Comparison of ENCODE assay signal across 32 cellular contexts in the genomic region with DNA sequence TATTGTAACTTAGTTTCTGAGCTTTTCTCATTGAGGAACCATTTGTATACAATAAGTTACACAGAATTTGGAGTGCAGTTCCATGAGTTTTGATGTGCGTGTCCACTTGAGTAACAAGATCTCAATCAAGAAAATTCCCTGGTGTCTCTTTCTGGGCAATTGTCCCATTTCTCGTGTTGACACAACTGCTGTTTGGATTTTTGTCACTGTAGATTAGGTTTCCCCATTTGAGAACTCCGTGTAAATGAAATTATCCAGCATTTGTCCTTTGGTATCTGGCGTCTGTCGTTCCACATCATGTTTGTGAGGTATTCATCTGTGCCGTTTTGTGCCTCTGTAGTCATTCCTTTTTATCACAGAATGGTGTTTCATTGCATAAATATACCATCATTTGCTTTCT.
"Had no signal": no experiment of that assay in that cellular context is flagged by ENCODE, and none has a peak within 500 bp of the region (broad histone marks: within the 10 kb centered on the region; RNA-seq: fewer than 3 reads in every experiment).

No MANE protein-coding gene starts in this region.

- H3K9me3 ChIP-seq: body of pancreas, Peyer's patch had no signal

- H3K27ac Mint-ChIP-seq: activated CD8-positive, alpha-beta T cell treated with anti-CD3 and anti-CD28 coated beads, Interleukin-2, amount 10 ng/mL, durations not matched to agents 7 days and 5 days; activated naive CD4-positive, alpha-beta T cell treated with anti-CD3 and anti-CD28 coated beads, Interleukin-2, amount 50 U/mL, for 72 hours; activated naive CD8-positive, alpha-beta T cell treated with anti-CD3 and anti-CD28 coated beads, Interleukin-2, amount 50 U/mL, for 24 hours; T-helper 1 cell treated with Interleukin-12 subunit alpha and Interleukin-12 subunit beta and Interleukin-4 antibody, amounts not matched to agents 30 μg/mL and 1 μg/mL, for 36 hours; WTC11 had no signal

- H3K36me3 ChIP-seq: ascending aorta, Peyer's patch, SJSA1 had no signal

- H3K36me3 Mint-ChIP-seq: activated naive CD4-positive, alpha-beta T cell treated with anti-CD3 and anti-CD28 coated beads, Interleukin-2, amount 50 U/mL, for 72 hours; WTC11 had no signal

- H3K4me3 ChIP-seq: ascending aorta, body of pancreas, Peyer's patch, SJSA1 had no signal

- ATAC-seq: activated CD8-positive, alpha-beta T cell treated with anti-CD3 and anti-CD28 coated beads, Interleukin-2, amount 10 ng/mL, durations not matched to agents 7 days and 5 days; activated naive CD4-positive, alpha-beta T cell treated with anti-CD3 and anti-CD28 coated beads, Interleukin-2, amount 50 U/mL, for 72 hours; activated naive CD8-positive, alpha-beta T cell treated with anti-CD3 and anti-CD28 coated beads, Interleukin-2, amount 50 U/mL, for 24 hours; activated T-cell treated with anti-CD3 and anti-CD28 coated beads, Interleukin-2, amount 50 U/mL, for 4 hours; body of pancreas; SK-N-SH treated with all-trans-retinoic acid at 6 μM for 48 hours; WTC11 had no signal

- H3K4me1 Mint-ChIP-seq: activated naive CD8-positive, alpha-beta T cell treated with anti-CD3 and anti-CD28 coated beads, Interleukin-2, amount 50 U/mL, for 24 hours; WTC11 had no signal

- H3K4me3 Mint-ChIP-seq: activated CD8-positive, alpha-beta T cell treated with anti-CD3 and anti-CD28 coated beads, Interleukin-2, amount 10 ng/mL, durations not matched to agents 7 days and 5 days; activated naive CD8-positive, alpha-beta T cell treated with anti-CD3 and anti-CD28 coated beads, Interleukin-2, amount 50 U/mL, for 24 hours; activated T-cell treated with anti-CD3 and anti-CD28 coated beads, Interleukin-2, amount 50 U/mL, for 4 hours; T-helper 1 cell treated with Interleukin-12 subunit alpha and Interleukin-12 subunit beta and Interleukin-4 antibody, amounts not matched to agents 30 μg/mL and 1 μg/mL, for 36 hours; WTC11 had no signal

- DNase-seq: activated CD4-positive, alpha-beta T cell treated with anti-CD3 and anti-CD28 coated beads for 48 hours; activated CD4-positive, alpha-beta T cell treated with anti-CD3 and anti-CD28 coated beads, Interleukin-2, amount 50 U/mL, for 4 hours; activated CD4-positive, CD25-positive, alpha-beta regulatory T cell treated with anti-CD3 and anti-CD28 coated beads, Interleukin-2, amount 50 U/mL, for 72 hours; activated CD8-positive, alpha-beta T cell treated with anti-CD3 and anti-CD28 coated beads, Interleukin-2, amount 10 ng/mL, durations not matched to agents 7 days and 5 days; activated effector memory CD4-positive, alpha-beta T cell treated with anti-CD3 and anti-CD28 coated beads, Interleukin-2, amount 50 U/mL, for 16 hours; activated naive CD4-positive, alpha-beta T cell treated with Interleukin-2 at 50 U/mL for 16 hours; activated naive CD8-positive, alpha-beta T cell treated with anti-CD3 and anti-CD28 coated beads, Interleukin-2, amount 50 U/mL, for 24 hours; activated T-cell treated with anti-CD3 and anti-CD28 coated beads, Interleukin-2, amount 50 U/mL, for 4 hours; amniotic stem cell; body of pancreas; central memory CD4-positive, alpha-beta T cell; IMR-90; Kasumi-1; KBM-7; NCI-H1092; NCI-H1417 treated with DMSO at 0.1 percent for 48 hours; NCI-H187 treated with DMSO at 0.1 percent for 48 hours; NCI-H2107; NCI-H2227 treated with DMSO at 0.1 percent for 48 hours; NCI-H446 treated with DMSO at 0.1 percent for 48 hours; NCI-H524 treated with DMSO at 0.1 percent for 48 hours; NCI-H748 treated with DMSO at 0.1 percent for 48 hours; OCI-M1; SW 1271 had no signal

- H3K9me3 Mint-ChIP-seq: T-helper 1 cell treated with Interleukin-12 subunit alpha and Interleukin-12 subunit beta and Interleukin-4 antibody, amounts not matched to agents 30 μg/mL and 1 μg/mL, for 36 hours had no signal

- H3K27ac ChIP-seq: ascending aorta, body of pancreas, Peyer's patch, RWPE1, SJSA1 had no signal

- H3K4me1 ChIP-seq: ascending aorta, body of pancreas, Peyer's patch had no signal
